Comparison of ENCODE assay signal across 24 cellular contexts in genomic region chr12:28017126-28017872, GRCh38. TPM values are rescaled to one million over a fixed set of nuclear protein-coding genes. Genes with fewer than 3 reads are reported as not detected.
"Had no signal": no experiment of that assay in that cellular context is flagged by ENCODE, and none has a peak within 500 bp of the region (broad histone marks: within the 10 kb centered on the region; RNA-seq: fewer than 3 reads in every experiment).

No MANE protein-coding gene starts in this region.

- H3K9me3 ChIP-seq: body of pancreas, esophagus muscularis mucosa, left ventricle myocardium inferior, right atrium auricular region, spleen, thyroid gland, upper lobe of right lung had no signal

- H3K4me3 ChIP-seq: body of pancreas, esophagus muscularis mucosa, hepatocyte, left ventricle myocardium inferior, right atrium auricular region, spleen, thyroid gland, upper lobe of right lung had no signal

- H3K36me3 ChIP-seq: esophagus muscularis mucosa, left ventricle myocardium inferior, right atrium auricular region, spleen, thyroid gland, upper lobe of right lung had no signal

- DNase-seq: activated CD4-positive, alpha-beta T cell treated with anti-CD3 and anti-CD28 coated beads for 4 hours; activated CD4-positive, alpha-beta T cell treated with anti-CD3 and anti-CD28 coated beads, Interleukin-2, amount 50 U/mL, for 48 hours; activated CD4-positive, CD25-positive, alpha-beta regulatory T cell; activated effector memory CD4-positive, alpha-beta T cell treated with Interleukin-2 at 50 U/mL for 16 hours; activated naive CD4-positive, alpha-beta T cell treated with anti-CD3 and anti-CD28 coated beads, Interleukin-2, amount 10 ng/mL, durations not matched to agents 7 days and 5 days; activated T-cell treated with anti-CD3 and anti-CD28 coated beads, Interleukin-2, amount 50 U/mL, for 72 hours; body of pancreas; dermis blood vessel endothelial cell; effector CD8-positive, alpha-beta T cell; foreskin fibroblast; immature natural killer cell; left ventricle myocardium inferior; midbrain; natural killer cell; spleen; stimulated activated CD4-positive, alpha-beta T cell treated with anti-CD3 and anti-CD28 coated beads, Interleukin-4, amount 100 ng/mL, for 1 hour; stimulated activated naive CD4-positive, alpha-beta T cell treated with Interleukin-2 at 50 U/mL for 16 hours; T-helper 9 cell; thyroid gland; upper lobe of right lung had no signal

- H3K27me3 ChIP-seq: body of pancreas, esophagus muscularis mucosa, hepatocyte, right atrium auricular region, spleen, thyroid gland, upper lobe of right lung had no signal

RNA-seq across cellular contexts. Expression of gene PTHLH, which starts 44.8 kb away (rescaled TPM):
- total RNA-seq: activated T-cell treated with anti-CD3 and anti-CD28 coated beads, Interleukin-2, amount 50 U/mL, for 72 hours; dermis blood vessel endothelial cell; natural killer cell; T-helper 1 cell treated with Interleukin-12 subunit alpha and Interleukin-12 subunit beta and Interleukin-4 antibody, amounts not matched to agents 30 ng/mL and 1 ng/mL, for 36 hours had no signal
- polyA plus RNA-seq: immature natural killer cell had no signal
